ENCODE assay signal across 8 cellular contexts in genomic region chr20:44642203-44643153, GRCh38. TPM values are rescaled to one million over a fixed set of nuclear protein-coding genes. Genes with fewer than 3 reads are reported as not detected.
DNase-seq lines count a peak whose midpoint lies in the region; ATAC-seq lines count a peak whose summit lies in the region.

No MANE protein-coding gene starts in this region.

- H3K4me1 Mint-ChIP-seq in stimulated activated naive B cell treated with anti-CD40 and anti-IgM and Interleukin-4, amounts not matched to agents 10 μg/mL and 1 μg/mL and 100 μg/mL, for 72 hours = peaks cover 50 to 72% of the 10 kb centered on the region in 2 donors

- peaks cover 20 to 29% of the 10 kb centered on the region in 2 donors for H3K36me3 Mint-ChIP-seq in stimulated activated naive B cell treated with anti-CD40 and anti-IgM and Interleukin-4, amounts not matched to agents 10 μg/mL and 1 μg/mL and 100 μg/mL, for 72 hours

- peak overlapping the region; percentile 69 for H3K27ac ChIP-seq in cingulate gyrus (ENCODE audit: low read depth, low read length)

- ATAC-seq in left colon (peak; percentile 85), HG03469 (IDR thresholded peaks at IDR 0.05; ENCODE audit: unreplicated experiment) (no peak)
- ATAC-seq in stimulated activated naive B cell treated with anti-CD40 and anti-IgM and Interleukin-4, amounts not matched to agents 10 μg/mL and 1 μg/mL and 100 μg/mL, for 72 hours (replicated peaks) = peak in 1 of 2 donors; percentile 31

- H3K4me3 Mint-ChIP-seq in stimulated activated naive B cell treated with anti-CD40 and anti-IgM and Interleukin-4, amounts not matched to agents 10 μg/mL and 1 μg/mL and 100 μg/mL, for 72 hours = peak overlapping the region; percentile 2 to 31

- intact Hi-C loops in left colon (cut with DNase I, micrococcal nuclease) = no loop called here

- H3K27me3 Mint-ChIP-seq in stimulated activated naive B cell treated with anti-CD40 and anti-IgM and Interleukin-4, amounts not matched to agents 10 μg/mL and 1 μg/mL and 100 μg/mL, for 72 hours = no peaks in the 10 kb centered on the region

- peak overlapping the region; percentile 59 for H3K27ac Mint-ChIP-seq in stimulated activated naive B cell treated with anti-CD40 and anti-IgM and Interleukin-4, amounts not matched to agents 10 μg/mL and 1 μg/mL and 100 μg/mL, for 72 hours

- H3K9me3 Mint-ChIP-seq in stimulated activated naive B cell treated with anti-CD40 and anti-IgM and Interleukin-4, amounts not matched to agents 10 μg/mL and 1 μg/mL and 100 μg/mL, for 72 hours = no peaks in the 10 kb centered on the region

- DNase-seq in activated gamma-delta T cell treated with Interleukin-2 at 50 U/mL for 16 hours (peak; percentile 32), activated gamma-delta T cell (lab: John Stamatoyannopoulos, UW) (no peak), M059J (ENCODE audit: low read depth) (peak; percentile 96), SW 1271 (lab: John Stamatoyannopoulos, UW) (peak; percentile 15 to 58), left colon (peak; percentile 72 to 75)
- no peak for DNase-seq in stimulated activated naive B cell treated with anti-CD40 and anti-IgM and Interleukin-4, amounts not matched to agents 10 μg/mL and 1 μg/mL and 100 μg/mL, for 72 hours

RNA-seq across cellular contexts. Expression of gene ADA, which starts 9.0 kb away (rescaled TPM):
- total RNA-seq in M059J (2014; rRNA removed; shearing (Covaris generic)) = 9.1 and 9.6 TPM in 2 replicates
- total RNA-seq in left colon = 1 to 10 TPM; 2.5 to 3.4 TPM

Comparison
In these comparisons a context has a peak if more than half of its experiments do, and no peak if none do; other contexts are left out.
1. DNase-seq: peak in activated gamma-delta T cell treated with Interleukin-2 at 50 U/mL for 16 hours (single experiment), M059J (single experiment), SW 1271 (2 of 2) and left colon (2 of 2); none in activated gamma-delta T cell (single experiment) and stimulated activated naive B cell treated with anti-CD40 and anti-IgM and Interleukin-4, amounts not matched to agents 10 μg/mL and 1 μg/mL and 100 μg/mL, for 72 hours (single experiment).